ENCODE assay signal across 16 cellular contexts in the genomic region with DNA sequence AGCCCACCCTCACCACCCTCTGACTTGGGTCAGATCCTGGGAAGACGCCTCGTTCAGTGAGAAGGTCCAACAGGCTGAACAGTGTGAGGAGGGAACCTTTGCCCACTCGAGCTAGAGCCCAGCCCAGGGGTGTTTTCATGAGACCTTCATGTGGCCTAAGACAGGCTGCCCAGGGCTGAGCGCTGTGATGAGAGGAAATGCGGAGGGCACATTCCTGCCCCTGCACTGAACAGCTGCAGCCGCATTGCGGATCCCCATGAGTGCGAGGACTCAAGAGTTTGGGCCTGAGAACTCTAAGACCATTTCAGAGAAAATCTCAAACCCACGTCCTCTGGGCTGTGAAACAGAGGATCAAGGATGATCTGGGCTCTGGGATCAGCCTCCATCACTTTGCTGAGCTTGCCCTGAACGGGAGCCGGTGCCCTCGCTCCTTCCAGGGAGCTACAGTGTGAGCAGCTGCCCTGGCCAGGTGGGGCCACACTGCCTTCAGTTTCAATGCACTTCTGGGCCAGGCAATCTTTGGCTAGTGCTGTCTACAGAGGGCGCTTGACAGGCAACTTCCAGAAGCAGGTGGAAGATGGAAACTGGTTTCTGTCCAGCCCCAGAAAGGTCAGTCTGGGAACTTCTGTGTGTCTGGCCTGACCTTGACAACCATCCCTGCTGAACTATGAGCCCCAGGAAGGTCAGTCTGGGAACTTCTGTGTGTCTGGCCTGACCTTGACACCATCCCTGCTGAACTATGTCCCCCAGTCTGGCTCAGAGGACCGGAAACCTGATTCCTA. TPM values are rescaled to one million over a fixed set of nuclear protein-coding genes. Genes with fewer than 3 reads are reported as not detected.
DNase-seq lines count a peak whose midpoint lies in the region; ATAC-seq and TF ChIP-seq lines count a peak whose summit lies in the region.
"Had no signal": no experiment of that assay in that cellular context is flagged by ENCODE, and none has a peak within 500 bp of the region (broad histone marks: within the 10 kb centered on the region; RNA-seq: fewer than 3 reads in every experiment).

No MANE protein-coding gene starts in this region.

- no peak overlapping the region for H3K27ac Mint-ChIP-seq in activated CD4-positive, alpha-beta T cell treated with anti-CD3 and anti-CD28 coated beads for 36 hours
- H3K27ac Mint-ChIP-seq: activated naive CD8-positive, alpha-beta T cell treated with anti-CD3 and anti-CD28 coated beads for 36 hours; mesothelial cell of epicardium had no signal

- H3K4me3 ChIP-seq in cardiac muscle cell (no peak overlapping the region), right atrium auricular region (no peak overlapping the region), stomach (no peak overlapping the region), aorta (ENCODE audit: low read length in 2 of 2) (no peak overlapping the region)
- H3K4me3 ChIP-seq: GM23248, tibial artery had no signal

- intact Hi-C loops in stomach (cut with DNase I; ENCODE audit: low total_unique reads): no loop called here
- intact Hi-C loops in aorta (cut with DNase I): no loop called here
- intact Hi-C loops in activated CD4-positive, alpha-beta T cell treated with anti-CD3 and anti-CD28 coated beads for 36 hours (cut with DNase I, micrococcal nuclease): no loop called here

- H3K4me1 ChIP-seq in cardiac muscle cell (ENCODE audit: low read depth) (peaks cover 5% of the 10 kb centered on the region), right atrium auricular region (no peaks in the 10 kb centered on the region), foreskin keratinocyte (no peaks in the 10 kb centered on the region), stomach (no peaks in the 10 kb centered on the region), aorta (ENCODE audit: control insufficient read depth in 1 of 2, insufficient read depth in 2 of 2, low read length in 2 of 2) (no peaks in the 10 kb centered on the region)
- H3K4me1 ChIP-seq: tibial artery had no signal

- H3K27me3 ChIP-seq in cardiac muscle cell (no peaks in the 10 kb centered on the region), right atrium auricular region (no peaks in the 10 kb centered on the region), foreskin keratinocyte (peaks cover 17% of the 10 kb centered on the region), stomach (peaks cover 0 to 6% (median 0%) of the 10 kb centered on the region in 3 donors), aorta (ENCODE audit: control insufficient read depth in 1 of 2, insufficient read depth in 2 of 2, low read length in 1 of 2) (no peaks in the 10 kb centered on the region)

- H3K9me3 ChIP-seq in cardiac muscle cell (ENCODE audit: low read depth) (no peaks in the 10 kb centered on the region), right atrium auricular region (no peaks in the 10 kb centered on the region), stomach (no peaks in the 10 kb centered on the region), aorta (ENCODE audit: control insufficient read depth, low read length) (no peaks in the 10 kb centered on the region)
- H3K9me3 ChIP-seq: tibial artery had no signal

- 80 to 84% (median 83%) methylated on average over 10 to 14 of the region's 14 CpGs for WGBS in stomach, 5 donors
- WGBS in aorta, 2 donors: 89% methylated on average over 14 of the region's 14 CpGs

- TF ChIP-seq EP300 in stomach (IDR thresholded peaks at IDR 0.05): no peak

- no peak overlapping the region for H3K4me3 Mint-ChIP-seq in activated CD4-positive, alpha-beta T cell treated with anti-CD3 and anti-CD28 coated beads for 36 hours
- H3K4me3 Mint-ChIP-seq: activated naive CD8-positive, alpha-beta T cell treated with anti-CD3 and anti-CD28 coated beads for 36 hours; mesothelial cell of epicardium had no signal

- H3K9me3 Mint-ChIP-seq in activated CD4-positive, alpha-beta T cell treated with anti-CD3 and anti-CD28 coated beads for 36 hours (ENCODE audit: low read depth): peaks cover 3% of the 10 kb centered on the region
- H3K9me3 Mint-ChIP-seq: activated naive CD8-positive, alpha-beta T cell treated with anti-CD3 and anti-CD28 coated beads for 36 hours; mesothelial cell of epicardium had no signal

- no peaks in the 10 kb centered on the region for H3K27me3 Mint-ChIP-seq in activated CD4-positive, alpha-beta T cell treated with anti-CD3 and anti-CD28 coated beads for 36 hours
- H3K27me3 Mint-ChIP-seq: activated naive CD8-positive, alpha-beta T cell treated with anti-CD3 and anti-CD28 coated beads for 36 hours had no signal

- TF ChIP-seq CTCF in cardiac muscle cell (IDR thresholded peaks at IDR 0.05; ENCODE audit: low read depth, low read length): peak; percentile 14
- TF ChIP-seq CTCF in right atrium auricular region (IDR thresholded peaks at IDR 0.05): no peak
- peak; percentile 23 for TF ChIP-seq CTCF in foreskin keratinocyte (conservative IDR thresholded peaks at IDR 0.05)
- TF ChIP-seq CTCF in stomach (IDR thresholded peaks at IDR 0.05): no peak

- no peaks in the 10 kb centered on the region for H3K36me3 Mint-ChIP-seq in activated CD4-positive, alpha-beta T cell treated with anti-CD3 and anti-CD28 coated beads for 36 hours (ENCODE audit: low read depth)
- H3K36me3 Mint-ChIP-seq: activated naive CD8-positive, alpha-beta T cell treated with anti-CD3 and anti-CD28 coated beads for 36 hours; mesothelial cell of epicardium had no signal

- ATAC-seq in foreskin keratinocyte: no peak
- ATAC-seq in aorta (ENCODE audit: low FRiP score): no peak
- no peak for ATAC-seq in activated CD4-positive, alpha-beta T cell treated with anti-CD3 and anti-CD28 coated beads for 36 hours
- ATAC-seq in HG03196 (IDR thresholded peaks at IDR 0.05; ENCODE audit: unreplicated experiment): no peak

- TF ChIP-seq POLR2A in stomach (IDR thresholded peaks at IDR 0.05): no peak

- CTCF ChIA-PET in activated CD4-positive, alpha-beta T cell treated with anti-CD3 and anti-CD28 coated beads for 36 hours (lab: Charles Lee): interaction anchor here (0.6 kb wide), 1 partner anchor 634 kb away, joined by 4 read pairs; no protein-coding TSS in a partner anchor

- DNase-seq in cardiac muscle cell (ENCODE audit: low read depth in 1 of 2, low spot score in 1 of 2): peak; percentile 5 to 16
- DNase-seq in right atrium auricular region (ENCODE audit: low spot score): no peak
- peak; percentile 72 for DNase-seq in RPMI8226
- DNase-seq in foreskin keratinocyte: no peak
- peak; percentile 36 for DNase-seq in stomach
- DNase-seq in aorta: no peak
- DNase-seq in activated CD4-positive, alpha-beta T cell treated with anti-CD3 and anti-CD28 coated beads for 36 hours: no peak
- DNase-seq: activated CD4-positive, CD25-positive, alpha-beta regulatory T cell; activated naive CD8-positive, alpha-beta T cell treated with anti-CD3 and anti-CD28 coated beads for 36 hours; DMS153; GM23248; Kasumi-1; NCI-H2029 treated with DMSO at 0.1 percent for 48 hours; tibial artery had no signal

- POLR2A ChIA-PET in activated CD4-positive, alpha-beta T cell treated with anti-CD3 and anti-CD28 coated beads for 36 hours (lab: Charles Lee): no interaction called here

- H3K36me3 ChIP-seq in cardiac muscle cell (no peaks in the 10 kb centered on the region), right atrium auricular region (no peaks in the 10 kb centered on the region), stomach (no peaks in the 10 kb centered on the region), aorta (ENCODE audit: control insufficient read depth in 1 of 2, insufficient read depth in 2 of 2, low read length in 1 of 2) (no peaks in the 10 kb centered on the region)
- H3K36me3 ChIP-seq: tibial artery had no signal

- H3K27ac ChIP-seq in cardiac muscle cell: no peak overlapping the region
- no peak overlapping the region for H3K27ac ChIP-seq in right atrium auricular region
- no peak overlapping the region for H3K27ac ChIP-seq in foreskin keratinocyte
- H3K27ac ChIP-seq in stomach: peak overlapping the region in 1 of 5 donors; percentile 1
- no peak overlapping the region for H3K27ac ChIP-seq in aorta (ENCODE audit: low read depth in 1 of 2, low read length in 2 of 2)
- H3K27ac ChIP-seq: GM23248, tibial artery had no signal

- H3K4me1 Mint-ChIP-seq in activated CD4-positive, alpha-beta T cell treated with anti-CD3 and anti-CD28 coated beads for 36 hours: peaks cover 34% of the 10 kb centered on the region

RNA-seq across cellular contexts. Expression of a gene that starts 43.5 kb away (rescaled TPM):
- total RNA-seq in cardiac muscle cell (0.03 and 0.14 TPM in 2 replicates), right atrium auricular region (1 to 10 TPM; 1.3 to 1.9 TPM), foreskin keratinocyte (0.10 and 0.28 TPM in 2 replicates), stomach (1 to 10 TPM in 3 of 5 donors, not detected in 2; 1.3 to 2.2 (median 1.8) TPM), aorta (10 to 100 TPM in 1 of 2 donors, 1 to 10 TPM in 1; 3.9 to 12.8 TPM)
- polyA plus RNA-seq in cardiac muscle cell (0.65 and 0.79 TPM in 2 replicates), foreskin keratinocyte (0.04 TPM in 2 replicates), stomach (under 1 TPM; 0.31 to 0.60 (median 0.46) TPM), aorta (1 to 10 TPM; 2.1 to 4.4 TPM)
- 1 to 10 TPM; 5.0 to 6.6 TPM for total RNA-seq in activated CD4-positive, alpha-beta T cell treated with anti-CD3 and anti-CD28 coated beads for 36 hours

RNA-seq across cellular contexts. Expression of a gene that starts 50.2 kb away (rescaled TPM):
- total RNA-seq in cardiac muscle cell (not detected in 2 replicates), right atrium auricular region (under 1 TPM in 1 of 2 donors, not detected in 1; 0.70 TPM), foreskin keratinocyte (3.7 and 5.5 TPM in 2 replicates), stomach (10 to 100 TPM in 3 of 5 donors, not detected in 2; 19.3 to 35.0 (median 24.8) TPM), aorta (1 to 10 TPM in 1 of 2 donors, under 1 TPM in 1; 0.96 to 1.7 TPM)
- polyA plus RNA-seq in cardiac muscle cell (not detected in 2 replicates), foreskin keratinocyte (4.7 and 7.1 TPM in 2 replicates), stomach (10 to 100 TPM in 1 of 3 donors, 1 to 10 TPM in 2; 2.1 to 54.7 (median 4.5) TPM), aorta (1 to 10 TPM in 1 of 2 donors, under 1 TPM in 1; 0.49 to 3.1 TPM)
- 10 to 100 TPM; 13.9 to 19.6 TPM for total RNA-seq in activated CD4-positive, alpha-beta T cell treated with anti-CD3 and anti-CD28 coated beads for 36 hours

Comparison
In these comparisons a context has a peak if more than half of its experiments do, and no peak if none do; other contexts are left out.
1. DNase-seq: peak in cardiac muscle cell (2 of 2), RPMI8226 (single experiment) and stomach (single experiment); none in right atrium auricular region (single experiment), foreskin keratinocyte (0 of 2), aorta (0 of 2) and activated CD4-positive, alpha-beta T cell treated with anti-CD3 and anti-CD28 coated beads for 36 hours (single experiment).
2. CTCF ChIP-seq: peak in cardiac muscle cell (single experiment) and foreskin keratinocyte (single experiment); none in right atrium auricular region (0 of 2) and stomach (0 of 7).